ENCODE assay signal across 24 cellular contexts in genomic region chr7:119842337-119842736, GRCh38.
"Had no signal": no experiment of that assay in that cellular context is flagged by ENCODE, and none has a peak within 500 bp of the region (broad histone marks: within the 10 kb centered on the region; RNA-seq: fewer than 3 reads in every experiment).

No MANE protein-coding gene starts in this region.

- H3K27me3 ChIP-seq: adrenal gland had no signal

- H3K9me3 ChIP-seq: adrenal gland had no signal

- H3K4me3 ChIP-seq: adrenal gland had no signal

- H3K4me1 ChIP-seq: adrenal gland had no signal

- FAIRE-seq: colon had no signal

- H3K36me3 ChIP-seq: adrenal gland had no signal

- H3K27ac ChIP-seq: adrenal gland had no signal

- DNase-seq: activated CD4-positive, alpha-beta T cell treated with anti-CD3 and anti-CD28 coated beads for 48 hours; activated CD4-positive, alpha-beta T cell treated with anti-CD3 and anti-CD28 coated beads, Interleukin-2, amount 50 U/mL, for 4 hours; activated CD4-positive, CD25-positive, alpha-beta regulatory T cell treated with anti-CD3 and anti-CD28 coated beads, Interleukin-2, amount 50 U/mL, for 72 hours; activated CD8-positive, alpha-beta memory T cell treated with anti-CD3 and anti-CD28 coated beads, Interleukin-2, amount 50 U/mL, for 48 hours; activated CD8-positive, alpha-beta T cell treated with anti-CD3 and anti-CD28 coated beads, Interleukin-2, amount 10 ng/mL, durations not matched to agents 7 days and 5 days; activated naive CD4-positive, alpha-beta T cell treated with anti-CD3 and anti-CD28 coated beads, Interleukin-2, amount 50 U/mL, for 16 hours; activated naive CD8-positive, alpha-beta T cell treated with anti-CD3 and anti-CD28 coated beads, Interleukin-2, amount 10 ng/mL, durations not matched to agents 7 days and 5 days; activated T-cell treated with anti-CD3 and anti-CD28 coated beads, Interleukin-2, amount 50 U/mL, for 1 hour; adrenal gland; anterior cingulate cortex; cerebellar nuclear complex; NCI-H1105 treated with DMSO at 0.1 percent for 48 hours; NCI-H1436 treated with DMSO at 0.1 percent for 48 hours; NCI-H187 treated with DMSO at 0.1 percent for 48 hours; NCI-H2171 treated with DMSO at 0.1 percent for 48 hours; NCI-H226; NCI-H526; NCI-H774; NK-92 treated with Interleukin-12 subunit alpha and Interleukin-12 subunit beta, amount 100 ng/mL, for 24 hours; PC-3; SIG-M5; T-helper 17 cell; T-helper 9 cell had no signal

- ATAC-seq: activated CD8-positive, alpha-beta T cell treated with anti-CD3 and anti-CD28 coated beads, Interleukin-2, amount 10 ng/mL, durations not matched to agents 7 days and 5 days; PC-3; T-helper 17 cell had no signal
